ENCODE assay signal across 28 cellular contexts in genomic region chr7:33873518-33873917, GRCh38. TPM values are rescaled to one million over a fixed set of nuclear protein-coding genes. Genes with fewer than 3 reads are reported as not detected.
A peak's percentile ranks its signal among the peaks of the same experiment; 100 is the strongest.
DNase-seq lines count a peak whose midpoint lies in the region; ATAC-seq and TF ChIP-seq lines count a peak whose summit lies in the region.
"Had no signal": no experiment of that assay in that cellular context is flagged by ENCODE, and none has a peak within 500 bp of the region (broad histone marks: within the 10 kb centered on the region; RNA-seq: fewer than 3 reads in every experiment).

No MANE protein-coding gene starts in this region.

- DNase-seq in NCI-H1048 (lab: John Stamatoyannopoulos, UW): peak; percentile 36
- DNase-seq in brain microvascular endothelial cell: no peak
- no peak for DNase-seq in mesenchymal stem cell
- no peak for DNase-seq in RKO (ENCODE audit: low spot score)
- no peak for DNase-seq in NCI-H748 (lab: John Stamatoyannopoulos, UW; ENCODE audit: unreplicated experiment)
- no peak for DNase-seq in stimulated activated naive CD8-positive, alpha-beta T cell treated with anti-CD3 and anti-CD28 coated beads, Interleukin-15, amount 100 ng/mL, for 72 hours
- DNase-seq: activated CD4-positive, alpha-beta T cell treated with anti-CD3 and anti-CD28 coated beads for 36 hours; activated naive CD4-positive, alpha-beta T cell treated with anti-CD3 and anti-CD28 coated beads, Interleukin-2, amount 10 ng/mL, durations not matched to agents 7 days and 5 days; activated T-cell treated with anti-CD3 and anti-CD28 coated beads, Interleukin-2, amount 50 U/mL, for 48 hours; anterior cingulate cortex; Caco-2; central memory CD4-positive, alpha-beta T cell; dermis blood vessel endothelial cell; foreskin melanocyte; islet precursor cell; lower lobe of right lung; MM.1S; NCI-H146; NCI-H524 treated with DMSO at 0.1 percent for 48 hours; occipital lobe; stomach; T-cell had no signal

- no peaks in the 10 kb centered on the region for H3K9me3 ChIP-seq in mesenchymal stem cell (ENCODE audit: control insufficient read depth, low read length)
- H3K9me3 ChIP-seq: BLaER1 treated with 17β-estradiol and CSF1 and Interleukin-3, amounts not matched to agents 10 nM and 100 nM; Caco-2; lower lobe of right lung; stomach had no signal

- H2BK12ac ChIP-seq in mesenchymal stem cell (ENCODE audit: low read length in 2 of 2): peak overlapping the region in 1 of 2 experiments; percentile 42

- no peak overlapping the region for H3K23ac ChIP-seq in mesenchymal stem cell (ENCODE audit: low read length in 2 of 2)

- TF ChIP-seq CTCF in brain microvascular endothelial cell (IDR thresholded peaks at IDR 0.05; ENCODE audit: low read depth, low read length, missing control alignments): no peak

- ATAC-seq in stimulated activated naive CD8-positive, alpha-beta T cell treated with anti-CD3 and anti-CD28 coated beads, Interleukin-15, amount 100 ng/mL, for 72 hours: no peak
- ATAC-seq in HG02642 (IDR thresholded peaks at IDR 0.05; ENCODE audit: poor library complexity, unreplicated experiment): no peak
- ATAC-seq: activated CD4-positive, alpha-beta T cell treated with anti-CD3 and anti-CD28 coated beads for 36 hours; lower lobe of right lung; T-cell had no signal

- H3K4me1 Mint-ChIP-seq in stimulated activated naive CD8-positive, alpha-beta T cell treated with anti-CD3 and anti-CD28 coated beads, Interleukin-15, amount 100 ng/mL, for 72 hours: no peaks in the 10 kb centered on the region
- H3K4me1 Mint-ChIP-seq: activated CD4-positive, alpha-beta T cell treated with anti-CD3 and anti-CD28 coated beads for 36 hours; activated naive CD4-positive, alpha-beta T cell treated with anti-CD3 and anti-CD28 coated beads, Interleukin-2, amount 10 ng/mL, durations not matched to agents 7 days and 5 days; IgD-negative memory B cell; T-cell had no signal

- H3K79me1 ChIP-seq in mesenchymal stem cell (replicated peaks; ENCODE audit: low read length, poor library complexity, severe bottlenecking): no peaks in the 10 kb centered on the region

- peak overlapping the region; percentile 92 for H3K27ac ChIP-seq in ACC112 (ENCODE audit: low read depth, low read length)
- peak overlapping the region; percentile 15 for H3K27ac ChIP-seq in brain microvascular endothelial cell
- H3K27ac ChIP-seq in mesenchymal stem cell (ENCODE audit: low read length, poor library complexity, severe bottlenecking): no peak overlapping the region
- H3K27ac ChIP-seq: BLaER1 treated with 17β-estradiol and CSF1 and Interleukin-3, amounts not matched to agents 10 nM and 100 nM; hepatocyte; lower lobe of right lung had no signal

- no peak overlapping the region for H3K4ac ChIP-seq in mesenchymal stem cell (ENCODE audit: low read depth in 1 of 2, low read length in 2 of 2)

- H2BK120ac ChIP-seq in mesenchymal stem cell (ENCODE audit: low read depth, low read length): no peak overlapping the region

- no peak overlapping the region for H3K4me2 ChIP-seq in mesenchymal stem cell (ENCODE audit: low read length, poor library complexity, severe bottlenecking)
- H3K4me2 ChIP-seq: BLaER1 treated with 17β-estradiol and CSF1 and Interleukin-3, amounts not matched to agents 10 nM and 100 nM; hepatocyte had no signal

- H2AFZ ChIP-seq in ACC112 (ENCODE audit: low read length, unreplicated experiment) (peak overlapping the region; percentile 24), mesenchymal stem cell (ENCODE audit: low read depth, low read length) (no peak overlapping the region)
- H2AFZ ChIP-seq: hepatocyte had no signal

- H3K4me3 Mint-ChIP-seq in stimulated activated naive CD8-positive, alpha-beta T cell treated with anti-CD3 and anti-CD28 coated beads, Interleukin-15, amount 100 ng/mL, for 72 hours: no peak overlapping the region
- H3K4me3 Mint-ChIP-seq: activated CD4-positive, alpha-beta T cell treated with anti-CD3 and anti-CD28 coated beads for 36 hours; activated naive CD4-positive, alpha-beta T cell treated with anti-CD3 and anti-CD28 coated beads, Interleukin-2, amount 10 ng/mL, durations not matched to agents 7 days and 5 days; IgD-negative memory B cell; T-cell; type B pancreatic cell had no signal

- H3K4me3 ChIP-seq in ACC112 (ENCODE audit: low read depth, low read length) (peak overlapping the region; percentile 61), brain microvascular endothelial cell (ENCODE audit: low read depth, low read length) (no peak overlapping the region), mesenchymal stem cell (ENCODE audit: insufficient read depth in 1 of 2, low read depth in 1 of 2, low read length in 2 of 2) (no peak overlapping the region)
- H3K4me3 ChIP-seq: BLaER1 treated with 17β-estradiol and CSF1 and Interleukin-3, amounts not matched to agents 10 nM and 100 nM; hepatocyte; lower lobe of right lung; stomach had no signal

- H3K36me3 ChIP-seq in ACC112 (ENCODE audit: insufficient read depth, low read length) (no peaks in the 10 kb centered on the region), brain microvascular endothelial cell (replicated peaks) (no peaks in the 10 kb centered on the region), mesenchymal stem cell (ENCODE audit: control insufficient read depth in 1 of 2, insufficient read depth in 2 of 2, low read depth in 1 of 2, low read length in 2 of 2) (no peaks in the 10 kb centered on the region)
- H3K36me3 ChIP-seq: BLaER1 treated with 17β-estradiol and CSF1 and Interleukin-3, amounts not matched to agents 10 nM and 100 nM; lower lobe of right lung; stomach had no signal

- no peak overlapping the region for H3K14ac ChIP-seq in mesenchymal stem cell (ENCODE audit: low read length in 2 of 2)

- no peak overlapping the region for H2AK5ac ChIP-seq in mesenchymal stem cell (ENCODE audit: low read length, severe bottlenecking)

- in situ Hi-C loops in brain microvascular endothelial cell (cut with HindIII; ENCODE audit: low pct_ligation_motif_present, low sequenced_read_pairs): no loop called here

- H3K27me3 Mint-ChIP-seq in stimulated activated naive CD8-positive, alpha-beta T cell treated with anti-CD3 and anti-CD28 coated beads, Interleukin-15, amount 100 ng/mL, for 72 hours: no peaks in the 10 kb centered on the region
- H3K27me3 Mint-ChIP-seq: activated CD4-positive, alpha-beta T cell treated with anti-CD3 and anti-CD28 coated beads for 36 hours; IgD-negative memory B cell had no signal

- WGBS in mesenchymal stem cell: 100% methylated on average over 1 of the region's 1 CpG

- no peaks in the 10 kb centered on the region for H3K27me3 ChIP-seq in ACC112 (ENCODE audit: insufficient read depth, low read length)
- H3K27me3 ChIP-seq in brain microvascular endothelial cell (replicated peaks): no peaks in the 10 kb centered on the region
- no peaks in the 10 kb centered on the region for H3K27me3 ChIP-seq in mesenchymal stem cell (ENCODE audit: control insufficient read depth in 1 of 2, insufficient read depth in 1 of 2, low read length in 2 of 2)
- H3K27me3 ChIP-seq: BLaER1 treated with 17β-estradiol and CSF1 and Interleukin-3, amounts not matched to agents 10 nM and 100 nM; hepatocyte; stomach had no signal

- no peak overlapping the region for H3K27ac Mint-ChIP-seq in stimulated activated naive CD8-positive, alpha-beta T cell treated with anti-CD3 and anti-CD28 coated beads, Interleukin-15, amount 100 ng/mL, for 72 hours
- H3K27ac Mint-ChIP-seq: activated CD4-positive, alpha-beta T cell treated with anti-CD3 and anti-CD28 coated beads for 36 hours; activated naive CD4-positive, alpha-beta T cell treated with anti-CD3 and anti-CD28 coated beads, Interleukin-2, amount 10 ng/mL, durations not matched to agents 7 days and 5 days; IgD-negative memory B cell; T-cell; type B pancreatic cell had no signal

- H3K4me1 ChIP-seq in ACC112 (ENCODE audit: control insufficient read depth, insufficient read depth, low read length, unreplicated experiment): peaks cover 46% of the 10 kb centered on the region
- H3K4me1 ChIP-seq in mesenchymal stem cell (ENCODE audit: control insufficient read depth, insufficient read depth, low read depth, low read length): no peaks in the 10 kb centered on the region
- H3K4me1 ChIP-seq: Caco-2, lower lobe of right lung had no signal

- H2BK5ac ChIP-seq in mesenchymal stem cell (ENCODE audit: low read depth, low read length, poor library complexity, severe bottlenecking): no peak overlapping the region

- H3K79me2 ChIP-seq in ACC112 (ENCODE audit: control insufficient read depth, insufficient read depth, low read length, unreplicated experiment): no peaks in the 10 kb centered on the region
- H3K79me2 ChIP-seq: hepatocyte had no signal

- H3K9ac ChIP-seq in mesenchymal stem cell (ENCODE audit: low read length): peak overlapping the region; percentile 83
- H3K9ac ChIP-seq: BLaER1 treated with 17β-estradiol and CSF1 and Interleukin-3, amounts not matched to agents 10 nM and 100 nM had no signal

- no peak overlapping the region for H4K91ac ChIP-seq in mesenchymal stem cell (ENCODE audit: low read length)

- H3K18ac ChIP-seq in mesenchymal stem cell (ENCODE audit: low read depth in 1 of 2, low read length in 2 of 2): no peak overlapping the region

- no peaks in the 10 kb centered on the region for H3K9me3 Mint-ChIP-seq in stimulated activated naive CD8-positive, alpha-beta T cell treated with anti-CD3 and anti-CD28 coated beads, Interleukin-15, amount 100 ng/mL, for 72 hours
- H3K9me3 Mint-ChIP-seq: activated naive CD4-positive, alpha-beta T cell treated with anti-CD3 and anti-CD28 coated beads, Interleukin-2, amount 10 ng/mL, durations not matched to agents 7 days and 5 days; T-cell had no signal

- H4K8ac ChIP-seq in mesenchymal stem cell (ENCODE audit: low read length): peak overlapping the region; percentile 32

- H2BK15ac ChIP-seq in mesenchymal stem cell (ENCODE audit: low read depth, poor library complexity, severe bottlenecking): no peak overlapping the region

RNA-seq across cellular contexts. Expression of gene BMPER, which starts 31.8 kb away (rescaled TPM):
- polyA plus RNA-seq in mesenchymal stem cell (2013, experiment 1 of 2): 1.4 TPM
- 1.5 TPM for polyA plus RNA-seq in mesenchymal stem cell (2013, experiment 2 of 2)
- polyA plus RNA-seq: IgD-negative memory B cell had no signal
